In the genomic region with DNA sequence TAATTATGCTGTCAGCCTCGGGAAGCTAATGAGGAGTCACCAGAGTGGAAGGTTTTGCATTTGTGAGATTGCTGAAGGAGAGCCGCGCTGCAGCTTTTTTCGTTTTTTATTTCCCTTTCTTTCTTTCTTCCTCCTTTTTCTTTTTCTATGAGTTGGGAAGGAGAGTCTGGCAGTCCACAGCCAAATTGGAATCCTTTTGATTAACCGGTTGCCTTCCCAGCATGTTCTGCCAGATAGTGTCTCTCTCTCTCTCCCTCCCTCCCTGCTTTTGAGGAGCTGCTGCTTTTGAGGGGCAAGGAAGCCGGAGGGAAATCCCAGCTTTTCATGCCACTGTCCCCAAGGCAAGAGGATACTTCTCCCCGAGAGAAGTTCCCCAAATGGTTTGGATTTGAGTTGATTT, we compare ENCODE assay signal across 11 cellular contexts.
DNase-seq lines count a peak whose midpoint lies in the region; ATAC-seq and TF ChIP-seq lines count a peak whose summit lies in the region.
"Had no signal": no experiment of that assay in that cellular context is flagged by ENCODE, and none has a peak within 500 bp of the region (broad histone marks: within the 10 kb centered on the region; RNA-seq: fewer than 3 reads in every experiment).

No MANE protein-coding gene starts in this region.

- H3K9me3 ChIP-seq in mesenchymal stem cell (ENCODE audit: control insufficient read depth, low read length) (no peaks in the 10 kb centered on the region), stomach (no peaks in the 10 kb centered on the region)

- H2AFZ ChIP-seq in mesenchymal stem cell (ENCODE audit: low read depth, low read length): no peak overlapping the region

- no peak for TF ChIP-seq EP300 in stomach (IDR thresholded peaks at IDR 0.05)

- no peak for ATAC-seq in GM18870 (IDR thresholded peaks at IDR 0.05; ENCODE audit: unreplicated experiment)
- ATAC-seq: stimulated activated effector memory CD8-positive, alpha-beta T cell treated with anti-CD3 and anti-CD28 coated beads, Interleukin-12 subunit alpha, Interleukin-12 subunit beta, amount 100 ng/mL, for 72 hours had no signal

- in situ Hi-C loops in astrocyte of the spinal cord (cut with HindIII; ENCODE audit: low sequenced_read_pairs): no loop called here

- H2BK15ac ChIP-seq in mesenchymal stem cell (ENCODE audit: low read depth, poor library complexity, severe bottlenecking): no peak overlapping the region

- no peak for TF ChIP-seq POLR2A in stomach (IDR thresholded peaks at IDR 0.05)

- no peak overlapping the region for H4K91ac ChIP-seq in mesenchymal stem cell (ENCODE audit: low read length)

- intact Hi-C loops in stomach (cut with DNase I; ENCODE audit: low total_unique reads): no loop called here

- DNase-seq in NCI-H1417 (lab: John Stamatoyannopoulos, UW) (peak in 2 of 3 experiments; percentile 12 to 60), NCI-H1417 treated with DMSO at 0.1 percent for 48 hours (lab: John Stamatoyannopoulos, UW) (no peak), astrocyte of the spinal cord (ENCODE audit: low read depth, low spot score) (no peak), mesenchymal stem cell (peak; percentile 42), stomach (no peak), NCI-H774 (lab: John Stamatoyannopoulos, UW) (no peak)
- no peak for DNase-seq in stimulated activated CD4-positive, alpha-beta T cell treated with anti-CD3 and anti-CD28 coated beads, Interleukin-12 subunit alpha, Interleukin-12 subunit beta, amount 100 ng/mL, for 4 hours
- DNase-seq: activated CD4-positive, alpha-beta T cell treated with anti-CD3 and anti-CD28 coated beads, Interleukin-2, amount 50 U/mL, for 1 hour had no signal

- peak overlapping the region in 1 of 2 experiments; percentile 28 for H3K18ac ChIP-seq in mesenchymal stem cell (ENCODE audit: low read depth in 1 of 2, low read length in 2 of 2)

- no peaks in the 10 kb centered on the region for H3K36me3 ChIP-seq in mesenchymal stem cell (ENCODE audit: control insufficient read depth in 1 of 2, insufficient read depth in 2 of 2, low read depth in 1 of 2, low read length in 2 of 2)
- no peaks in the 10 kb centered on the region for H3K36me3 ChIP-seq in stomach

- H2AK5ac ChIP-seq in mesenchymal stem cell (ENCODE audit: low read length, severe bottlenecking): no peak overlapping the region

- H3K27ac ChIP-seq in mesenchymal stem cell (ENCODE audit: low read length, poor library complexity, severe bottlenecking): no peak overlapping the region
- H3K27ac ChIP-seq in stomach: no peak overlapping the region
- H3K27ac ChIP-seq: 22Rv1 had no signal

- no peak for TF ChIP-seq CTCF in astrocyte of the spinal cord (IDR thresholded peaks at IDR 0.05; ENCODE audit: low read depth, low read length)
- TF ChIP-seq CTCF in stomach (IDR thresholded peaks at IDR 0.05): no peak

- WGBS in mesenchymal stem cell: 0% methylated on average over 2 of the region's 7 CpGs
- WGBS in stomach, 5 donors: 14 to 35% (median 18%) methylated on average over 7 of the region's 7 CpGs

- H2BK120ac ChIP-seq in mesenchymal stem cell (ENCODE audit: low read depth, low read length): no peak overlapping the region

- H2BK5ac ChIP-seq in mesenchymal stem cell (ENCODE audit: low read depth, low read length, poor library complexity, severe bottlenecking): no peak overlapping the region

- H3K27me3 ChIP-seq in mesenchymal stem cell (ENCODE audit: control insufficient read depth in 1 of 2, insufficient read depth in 1 of 2, low read length in 2 of 2): peaks cover 0 to 8% of the 10 kb centered on the region in 2 experiments
- peaks cover 0 to 6% (median 0%) of the 10 kb centered on the region in 3 donors for H3K27me3 ChIP-seq in stomach

- peak overlapping the region; percentile 65 for H3K9ac ChIP-seq in mesenchymal stem cell (ENCODE audit: low read length)

- H3K14ac ChIP-seq in mesenchymal stem cell (ENCODE audit: low read length in 2 of 2): no peak overlapping the region

- no peaks in the 10 kb centered on the region for H3K79me1 ChIP-seq in mesenchymal stem cell (replicated peaks; ENCODE audit: low read length, poor library complexity, severe bottlenecking)

- H3K23ac ChIP-seq in mesenchymal stem cell (ENCODE audit: low read length in 2 of 2): no peak overlapping the region

- no peak overlapping the region for H4K8ac ChIP-seq in mesenchymal stem cell (ENCODE audit: low read length)

- no peak overlapping the region for H3K4ac ChIP-seq in mesenchymal stem cell (ENCODE audit: low read depth in 1 of 2, low read length in 2 of 2)

- H2BK12ac ChIP-seq in mesenchymal stem cell (ENCODE audit: low read length in 2 of 2): peak overlapping the region in 1 of 2 experiments; percentile 59

- peak overlapping the region; percentile 21 for H3K4me3 ChIP-seq in astrocyte of the spinal cord (ENCODE audit: low read depth, low read length)
- peak overlapping the region in 1 of 2 experiments; percentile 58 for H3K4me3 ChIP-seq in mesenchymal stem cell (ENCODE audit: insufficient read depth in 1 of 2, low read depth in 1 of 2, low read length in 2 of 2)
- H3K4me3 ChIP-seq in stomach: peak overlapping the region; percentile 5 to 25 (median 12)

- H3K4me1 ChIP-seq in mesenchymal stem cell (ENCODE audit: control insufficient read depth, insufficient read depth, low read depth, low read length): peaks cover 5% of the 10 kb centered on the region
- H3K4me1 ChIP-seq in stomach: peaks cover 4 to 41% (median 16%) of the 10 kb centered on the region in 4 donors

- H3K4me2 ChIP-seq in mesenchymal stem cell (ENCODE audit: low read length, poor library complexity, severe bottlenecking): peak overlapping the region; percentile 78

Comparison
In these comparisons a context has a peak if more than half of its experiments do, and no peak if none do; other contexts are left out.
1. DNase-seq: peak in NCI-H1417 (2 of 3) and mesenchymal stem cell (single experiment); none in NCI-H1417 treated with DMSO at 0.1 percent for 48 hours (single experiment), astrocyte of the spinal cord (single experiment), stomach (single experiment), stimulated activated CD4-positive, alpha-beta T cell treated with anti-CD3 and anti-CD28 coated beads, Interleukin-12 subunit alpha, Interleukin-12 subunit beta, amount 100 ng/mL, for 4 hours (single experiment) and NCI-H774 (single experiment).